Comparison of ENCODE assay signal across 1 cellular context in genomic region chr15:74584779-74585178, GRCh38.
TF ChIP-seq lines count a peak whose summit lies in the region.

No MANE protein-coding gene starts in this region.

TF ChIP-seq in SK-N-SH treated with all-trans-retinoic acid at 6 μM for 48 hours, 23 proteins besides CTCF, POLR2A, EP300 and RAD21 (continued from another document):
- TF ChIP-seq CSRNP3 (CRISPR knock-in tag; IDR thresholded peaks at IDR 0.05) (no peak), GLIS3 (CRISPR knock-in tag; IDR thresholded peaks at IDR 0.05) (no peak)
